Comparison of ENCODE assay signal across 1 cellular context in genomic region chr11:119335655-119336543, GRCh38.
TF ChIP-seq lines count a peak whose summit lies in the region.

No MANE protein-coding gene starts in this region.

TF ChIP-seq in HepG2, 621 proteins besides CTCF, POLR2A, EP300 and RAD21:
- TF ChIP-seq CBX1 (IDR thresholded peaks at IDR 0.05; ENCODE audit: low read depth): no peak
- TF ChIP-seq, protein P1, sequence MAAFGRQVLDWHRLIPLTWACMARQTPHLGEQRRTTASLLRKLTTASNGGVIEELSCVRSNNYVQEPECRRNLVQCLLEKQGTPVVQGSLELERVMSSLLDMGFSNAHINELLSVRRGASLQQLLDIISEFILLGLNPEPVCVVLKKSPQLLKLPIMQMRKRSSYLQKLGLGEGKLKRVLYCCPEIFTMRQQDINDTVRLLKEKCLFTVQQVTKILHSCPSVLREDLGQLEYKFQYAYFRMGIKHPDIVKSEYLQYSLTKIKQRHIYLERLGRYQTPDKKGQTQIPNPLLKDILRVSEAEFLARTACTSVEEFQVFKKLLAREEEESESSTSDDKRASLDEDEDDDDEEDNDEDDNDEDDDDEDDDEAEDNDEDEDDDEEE (CRISPR knock-in tag; IDR thresholded peaks at IDR 0.05): no peak
- no peak for TF ChIP-seq JUNB (CRISPR knock-in tag; IDR thresholded peaks at IDR 0.05; ENCODE audit: borderline replicate concordance)
- no peak for TF ChIP-seq ZFP90 (CRISPR knock-in tag; IDR thresholded peaks at IDR 0.05; ENCODE audit: borderline replicate concordance)
- no peak for TF ChIP-seq ZBTB20 (CRISPR knock-in tag; IDR thresholded peaks at IDR 0.05; ENCODE audit: borderline replicate concordance, low read depth)
- peak; percentile 96 for TF ChIP-seq ZNF317 (CRISPR knock-in tag; IDR thresholded peaks at IDR 0.05)
- TF ChIP-seq ZNF556 (CRISPR knock-in tag; IDR thresholded peaks at IDR 0.05; ENCODE audit: borderline replicate concordance): no peak
- TF ChIP-seq AGO2 (optimal IDR thresholded peaks at IDR 0.05; ENCODE audit: low read depth, low read length): peak; percentile 34
- no peak for TF ChIP-seq ZNF75D (CRISPR knock-in tag; IDR thresholded peaks at IDR 0.05; ENCODE audit: borderline replicate concordance)
- no peak for TF ChIP-seq NFE2L1 (CRISPR knock-in tag; IDR thresholded peaks at IDR 0.05; ENCODE audit: borderline replicate concordance)
- no peak for TF ChIP-seq ZNF562 (CRISPR knock-in tag; IDR thresholded peaks at IDR 0.05; ENCODE audit: borderline replicate concordance)
- no peak for TF ChIP-seq ZNF687 (CRISPR knock-in tag; IDR thresholded peaks at IDR 0.05)
- no peak for TF ChIP-seq YY1 (IDR thresholded peaks at IDR 0.05; ENCODE audit: insufficient read depth, insufficient replicate concordance, low read depth, low read length)
- no peak for TF ChIP-seq GATA4 (IDR thresholded peaks at IDR 0.05; ENCODE audit: borderline replicate concordance, low read depth)
- peak; percentile 15; the same call in 1 of the 2 replicates for TF ChIP-seq RBFOX2 (IDR thresholded peaks at IDR 0.05; ENCODE audit: low read depth, low read length)
- no peak for TF ChIP-seq CBX2 (IDR thresholded peaks at IDR 0.05; ENCODE audit: low read depth, low read length)
- TF ChIP-seq CBX2 (CRISPR knock-in tag; IDR thresholded peaks at IDR 0.05; ENCODE audit: low read depth): no peak
- TF ChIP-seq ZSCAN12 (CRISPR knock-in tag; IDR thresholded peaks at IDR 0.05): no peak
- TF ChIP-seq ZNF333 (CRISPR knock-in tag; IDR thresholded peaks at IDR 0.05; ENCODE audit: borderline replicate concordance): no peak
